Comparison of ENCODE assay signal across 16 cellular contexts in the genomic region with DNA sequence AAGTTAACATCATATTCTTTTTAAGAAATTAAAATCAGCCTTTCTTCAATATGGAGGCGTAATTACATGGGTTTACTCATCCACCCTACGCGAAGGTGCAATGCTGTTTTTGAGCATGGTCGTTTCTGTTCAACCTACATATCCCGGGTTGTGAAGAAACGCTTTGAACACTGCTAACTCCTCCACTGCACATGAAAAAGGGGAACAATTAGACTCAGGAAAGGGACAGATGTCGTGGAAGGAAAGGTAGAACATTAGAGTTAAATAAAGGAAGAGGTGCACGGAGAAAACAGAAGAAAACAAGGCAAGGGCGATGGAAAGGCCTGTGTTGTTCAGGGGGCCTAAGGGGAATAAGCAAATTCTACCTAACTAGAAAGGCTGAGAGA. TPM values are rescaled to one million over a fixed set of nuclear protein-coding genes. Genes with fewer than 3 reads are reported as not detected.
A peak's percentile ranks its signal among the peaks of the same experiment; 100 is the strongest.
DNase-seq lines count a peak whose midpoint lies in the region; ATAC-seq and TF ChIP-seq lines count a peak whose summit lies in the region.
"Had no signal": no experiment of that assay in that cellular context is flagged by ENCODE, and none has a peak within 500 bp of the region (broad histone marks: within the 10 kb centered on the region; RNA-seq: fewer than 3 reads in every experiment).

No MANE protein-coding gene starts in this region.

- peak overlapping the region; percentile 31 to 38 for H3K4me3 Mint-ChIP-seq in activated T-cell treated with anti-CD3 and anti-CD28 coated beads, Interleukin-2, amount 50 U/mL, for 72 hours
- peak overlapping the region; percentile 16 to 58 for H3K4me3 Mint-ChIP-seq in stimulated activated naive CD8-positive, alpha-beta T cell treated with anti-CD3 and anti-CD28 coated beads, Interleukin-15, amount 100 ng/mL, for 72 hours

- no peak for DNase-seq in activated T-cell treated with anti-CD3 and anti-CD28 coated beads, Interleukin-2, amount 50 U/mL, for 72 hours
- no peak for DNase-seq in activated T-cell treated with anti-CD3 and anti-CD28 coated beads, Interleukin-2, amount 50 U/mL, for 48 hours
- DNase-seq in SK-N-MC (ENCODE audit: low read depth, low spot score): no peak
- DNase-seq in hepatocyte (ENCODE audit: low spot score): no peak
- no peak for DNase-seq in stimulated activated naive CD8-positive, alpha-beta T cell treated with anti-CD3 and anti-CD28 coated beads, Interleukin-15, amount 100 ng/mL, for 72 hours
- no peak for DNase-seq in upper lobe of left lung
- DNase-seq: activated naive CD4-positive, alpha-beta T cell; effector memory CD4-positive, alpha-beta T cell; IMR-90; midbrain; NCI-H187 treated with DMSO at 0.1 percent for 48 hours had no signal

- H3K9ac ChIP-seq in SK-N-MC (ENCODE audit: insufficient read length): peak overlapping the region; percentile 99
- H3K9ac ChIP-seq: BLaER1 treated with 17β-estradiol and CSF1 and Interleukin-3, amounts not matched to agents 10 nM and 100 nM had no signal

- peaks cover 64% of the 10 kb centered on the region for H3K27me3 Mint-ChIP-seq in activated T-cell treated with anti-CD3 and anti-CD28 coated beads, Interleukin-2, amount 50 U/mL, for 72 hours (ENCODE audit: low read depth)
- peaks cover 75% of the 10 kb centered on the region for H3K27me3 Mint-ChIP-seq in stimulated activated naive CD8-positive, alpha-beta T cell treated with anti-CD3 and anti-CD28 coated beads, Interleukin-15, amount 100 ng/mL, for 72 hours

- no peaks in the 10 kb centered on the region for H4K20me1 ChIP-seq in hepatocyte (ENCODE audit: insufficient read depth, poor library complexity, severe bottlenecking)

- no peaks in the 10 kb centered on the region for H3K9me3 ChIP-seq in SK-N-MC (ENCODE audit: low read depth, low read length)
- H3K9me3 ChIP-seq in hepatocyte (ENCODE audit: low read depth): no peaks in the 10 kb centered on the region
- no peaks in the 10 kb centered on the region for H3K9me3 ChIP-seq in upper lobe of left lung

- TF ChIP-seq CTCF in hepatocyte (IDR thresholded peaks at IDR 0.05; ENCODE audit: poor library complexity) (no peak), upper lobe of left lung (IDR thresholded peaks at IDR 0.05) (no peak)

- H3K27ac ChIP-seq in SK-N-MC: peak overlapping the region; percentile 97
- no peak overlapping the region for H3K27ac ChIP-seq in hepatocyte
- H3K27ac ChIP-seq in upper lobe of left lung: no peak overlapping the region
- H3K27ac ChIP-seq: BLaER1 treated with 17β-estradiol and CSF1 and Interleukin-3, amounts not matched to agents 10 nM and 100 nM had no signal

- TF ChIP-seq EP300 in upper lobe of left lung (IDR thresholded peaks at IDR 0.05): no peak

- peak overlapping the region; percentile 84 for H3K4me2 ChIP-seq in hepatocyte

- H3K9me2 ChIP-seq in hepatocyte (replicated peaks; ENCODE audit: insufficient read depth): no peaks in the 10 kb centered on the region

- peaks cover 8 to 11% of the 10 kb centered on the region in 2 donors for H3K36me3 Mint-ChIP-seq in activated T-cell treated with anti-CD3 and anti-CD28 coated beads, Interleukin-2, amount 50 U/mL, for 72 hours (ENCODE audit: insufficient read depth in 2 of 2)

- no peaks in the 10 kb centered on the region for H3K79me2 ChIP-seq in hepatocyte

- peaks cover 88% of the 10 kb centered on the region for H3K27me3 ChIP-seq in hepatocyte
- peaks cover 6 to 61% (median 43%) of the 10 kb centered on the region in 4 donors for H3K27me3 ChIP-seq in upper lobe of left lung

- peaks cover 21% of the 10 kb centered on the region for H3K4me1 ChIP-seq in hepatocyte (ENCODE audit: insufficient read depth)
- H3K4me1 ChIP-seq in upper lobe of left lung: peaks cover 31 to 42% (median 33%) of the 10 kb centered on the region in 4 donors

- ATAC-seq in activated T-cell treated with anti-CD3 and anti-CD28 coated beads, Interleukin-2, amount 50 U/mL, for 72 hours (replicated peaks in 1 of 2): no peak
- no peak for ATAC-seq in stimulated activated naive CD8-positive, alpha-beta T cell treated with anti-CD3 and anti-CD28 coated beads, Interleukin-15, amount 100 ng/mL, for 72 hours
- ATAC-seq in upper lobe of left lung (ENCODE audit: low FRiP score in 2 of 2): no peak
- ATAC-seq in HG03139 (IDR thresholded peaks at IDR 0.05; ENCODE audit: unreplicated experiment): no peak
- no peak for ATAC-seq in GM21390 (IDR thresholded peaks at IDR 0.05; ENCODE audit: unreplicated experiment)

- peaks cover 46% of the 10 kb centered on the region for H3K36me3 ChIP-seq in SK-N-MC (ENCODE audit: insufficient read depth, low read length)
- H3K36me3 ChIP-seq in hepatocyte (replicated peaks; ENCODE audit: insufficient read depth, low read depth): no peaks in the 10 kb centered on the region
- no peaks in the 10 kb centered on the region for H3K36me3 ChIP-seq in upper lobe of left lung
- H3K36me3 ChIP-seq: BLaER1 treated with 17β-estradiol and CSF1 and Interleukin-3, amounts not matched to agents 10 nM and 100 nM had no signal

- peak overlapping the region; percentile 71 for H2AFZ ChIP-seq in hepatocyte

- peak overlapping the region; percentile 89 for H3K4me3 ChIP-seq in SK-N-MC
- no peak overlapping the region for H3K4me3 ChIP-seq in hepatocyte
- H3K4me3 ChIP-seq in upper lobe of left lung: no peak overlapping the region

- H3K4me1 Mint-ChIP-seq in activated T-cell treated with anti-CD3 and anti-CD28 coated beads, Interleukin-2, amount 50 U/mL, for 72 hours (ENCODE audit: low read depth): peaks cover 29% of the 10 kb centered on the region
- H3K4me1 Mint-ChIP-seq in stimulated activated naive CD8-positive, alpha-beta T cell treated with anti-CD3 and anti-CD28 coated beads, Interleukin-15, amount 100 ng/mL, for 72 hours: peaks cover 31% of the 10 kb centered on the region

- H3K27ac Mint-ChIP-seq in activated T-cell treated with anti-CD3 and anti-CD28 coated beads, Interleukin-2, amount 50 U/mL, for 72 hours: peak overlapping the region; percentile 78
- no peak overlapping the region for H3K27ac Mint-ChIP-seq in stimulated activated naive CD8-positive, alpha-beta T cell treated with anti-CD3 and anti-CD28 coated beads, Interleukin-15, amount 100 ng/mL, for 72 hours

- no peak for TF ChIP-seq POLR2A in upper lobe of left lung (IDR thresholded peaks at IDR 0.05)

- 50% methylated on average over 9 of the region's 9 CpGs for WGBS in hepatocyte (ENCODE audit: low lambda C conversion rate, missing lambda C conversion rate)
- 64 to 75% methylated on average over 9 of the region's 9 CpGs for WGBS in upper lobe of left lung, 2 donors

- no peaks in the 10 kb centered on the region for H3K9me3 Mint-ChIP-seq in activated T-cell treated with anti-CD3 and anti-CD28 coated beads, Interleukin-2, amount 50 U/mL, for 72 hours
- H3K9me3 Mint-ChIP-seq in stimulated activated naive CD8-positive, alpha-beta T cell treated with anti-CD3 and anti-CD28 coated beads, Interleukin-15, amount 100 ng/mL, for 72 hours: no peaks in the 10 kb centered on the region

RNA-seq across cellular contexts. Expression of a gene that starts 4.1 kb away (rescaled TPM):
- not detected for total RNA-seq in activated T-cell treated with anti-CD3 and anti-CD28 coated beads, Interleukin-2, amount 50 U/mL, for 72 hours
- total RNA-seq in hepatocyte (0.04 and 0.13 TPM in 2 replicates), upper lobe of left lung (under 1 TPM in 1 of 6 donors, not detected in 5; 0.07 TPM)
- 0.16 TPM in 1 of 2 replicates, not detected in the other for polyA plus RNA-seq in hepatocyte
- total RNA-seq: glomerular endothelial cell, IMR-90, urinary bladder had no signal
- polyA plus RNA-seq: IMR-90, urinary bladder had no signal

RNA-seq across cellular contexts. Expression of a gene that starts 14.1 kb away (rescaled TPM):
- under 1 TPM in 1 of 2 donors, not detected in 1; 0.25 TPM for total RNA-seq in activated T-cell treated with anti-CD3 and anti-CD28 coated beads, Interleukin-2, amount 50 U/mL, for 72 hours
- total RNA-seq in hepatocyte: 0.10 and 0.68 TPM in 2 replicates
- 0.15 and 0.21 TPM in 2 replicates for polyA plus RNA-seq in hepatocyte
- total RNA-seq in upper lobe of left lung: under 1 TPM in 2 of 6 donors, not detected in 4; 0.69 to 0.84 TPM
- total RNA-seq: glomerular endothelial cell, IMR-90 had no signal
- polyA plus RNA-seq: IMR-90, urinary bladder had no signal
